In the genomic region with DNA sequence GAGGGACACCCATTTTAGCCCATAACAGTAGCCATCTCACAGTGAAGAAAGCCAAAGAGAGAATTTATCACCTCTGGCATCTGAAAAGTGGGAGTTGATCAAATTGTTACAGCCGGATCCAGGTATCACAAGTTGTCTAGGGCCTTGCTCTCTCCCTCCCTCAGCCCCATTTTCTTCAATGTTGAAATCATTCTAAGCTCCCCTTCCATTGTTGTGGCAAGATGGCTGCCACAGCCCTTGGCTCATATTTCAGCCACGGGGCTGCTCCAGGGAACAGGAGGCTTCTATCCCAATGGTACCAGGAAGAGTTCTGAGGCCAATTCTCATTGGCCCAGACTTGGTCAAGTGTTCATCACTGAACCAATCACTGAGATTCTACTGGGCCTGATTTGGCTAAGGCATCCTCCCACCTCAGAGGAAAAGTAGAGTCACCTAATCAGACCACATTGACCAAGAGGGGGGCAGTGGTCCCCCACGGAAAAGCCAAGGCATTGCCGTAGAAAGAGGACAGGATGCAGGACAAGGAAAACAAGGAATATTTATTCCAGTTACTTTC, we compare ENCODE assay signal across 1 cellular context.
TF ChIP-seq lines count a peak whose summit lies in the region.

No MANE protein-coding gene starts in this region.

TF ChIP-seq in K562, 482 proteins besides CTCF, POLR2A, EP300 and RAD21 (continued from another document and continues in another):
- TF ChIP-seq, protein P1, sequence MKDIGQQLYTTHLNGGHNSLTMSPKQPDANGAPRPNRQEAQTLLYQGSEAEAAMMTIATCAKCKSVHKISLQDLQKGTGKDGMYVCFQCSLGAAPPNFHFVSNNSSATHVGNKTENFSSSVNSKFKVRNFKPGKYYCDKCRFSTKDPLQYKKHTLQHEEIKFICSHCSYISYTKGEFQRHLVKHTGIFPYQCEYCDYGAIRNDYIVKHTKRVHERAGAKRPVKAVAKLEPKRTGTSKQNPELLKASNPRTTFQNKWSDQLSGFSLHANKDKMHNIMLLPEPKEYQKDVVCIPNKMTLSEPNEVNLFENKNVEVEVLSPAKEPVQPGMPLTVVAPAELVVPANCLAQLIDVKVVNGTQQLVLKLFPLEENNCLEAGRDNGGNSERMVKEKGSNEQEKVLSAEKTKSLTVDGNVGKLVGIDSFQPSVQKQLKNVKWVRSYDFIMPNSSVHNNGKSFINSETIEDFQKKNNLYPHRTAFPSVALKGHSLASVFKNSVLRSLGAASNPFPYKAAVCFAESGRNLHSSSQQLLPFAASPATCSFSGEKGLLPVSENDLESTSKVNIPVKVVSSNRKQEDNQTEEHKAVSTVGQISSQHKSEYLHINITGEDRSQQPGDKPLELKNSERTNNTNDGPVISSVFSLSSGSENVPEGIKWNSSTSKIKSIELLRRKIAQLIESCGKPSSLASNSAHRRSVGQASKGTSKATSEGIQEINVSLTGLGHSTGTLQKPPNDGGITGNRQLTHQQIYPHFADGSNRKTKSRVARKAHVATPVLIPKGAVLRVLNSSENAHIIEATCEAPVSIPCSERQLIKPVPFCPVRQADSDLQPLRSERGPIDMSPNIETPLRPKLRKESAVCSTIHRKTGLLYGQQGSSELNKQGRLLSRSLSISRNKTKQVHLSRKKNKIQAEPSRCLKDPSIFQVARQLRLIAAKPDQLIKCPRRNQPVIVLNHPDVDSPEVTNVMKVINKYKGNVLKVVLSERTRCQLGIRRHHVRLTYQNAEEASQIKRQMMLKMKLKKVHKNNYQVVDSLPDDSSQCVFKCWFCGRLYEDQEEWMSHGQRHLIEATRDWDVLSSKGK (CRISPR knock-in tag; IDR thresholded peaks at IDR 0.05) = no peak
- TF ChIP-seq MEF2D (tag; conservative IDR thresholded peaks at IDR 0.05; ENCODE audit: low read depth) = no peak
- TF ChIP-seq POLR2H (tag; IDR thresholded peaks at IDR 0.05; ENCODE audit: low read depth) = peak; percentile 55
- TF ChIP-seq, protein P2, sequence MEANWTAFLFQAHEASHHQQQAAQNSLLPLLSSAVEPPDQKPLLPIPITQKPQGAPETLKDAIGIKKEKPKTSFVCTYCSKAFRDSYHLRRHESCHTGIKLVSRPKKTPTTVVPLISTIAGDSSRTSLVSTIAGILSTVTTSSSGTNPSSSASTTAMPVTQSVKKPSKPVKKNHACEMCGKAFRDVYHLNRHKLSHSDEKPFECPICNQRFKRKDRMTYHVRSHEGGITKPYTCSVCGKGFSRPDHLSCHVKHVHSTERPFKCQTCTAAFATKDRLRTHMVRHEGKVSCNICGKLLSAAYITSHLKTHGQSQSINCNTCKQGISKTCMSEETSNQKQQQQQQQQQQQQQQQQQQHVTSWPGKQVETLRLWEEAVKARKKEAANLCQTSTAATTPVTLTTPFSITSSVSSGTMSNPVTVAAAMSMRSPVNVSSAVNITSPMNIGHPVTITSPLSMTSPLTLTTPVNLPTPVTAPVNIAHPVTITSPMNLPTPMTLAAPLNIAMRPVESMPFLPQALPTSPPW (CRISPR knock-in tag; IDR thresholded peaks at IDR 0.05) = peak; percentile 85
- peak; percentile 97 for TF ChIP-seq NFRKB (IDR thresholded peaks at IDR 0.05; ENCODE audit: low read depth)
- TF ChIP-seq KLF13 (tag; IDR thresholded peaks at IDR 0.05; ENCODE audit: borderline replicate concordance, low read depth) = no peak
- TF ChIP-seq ZSCAN29 (IDR thresholded peaks at IDR 0.05) = no peak
- TF ChIP-seq YY1 (IDR thresholded peaks at IDR 0.05; ENCODE audit: borderline replicate concordance in 1 of 3, control insufficient read depth in 1 of 3, extremely low read depth in 1 of 3, insufficient read depth in 3 of 3, insufficient read length in 1 of 3, insufficient replicate concordance in 2 of 3, low read depth in 1 of 3, low read length in 2 of 3) = peak; percentile 68 to 93 (median 82)
- TF ChIP-seq, protein P3, sequence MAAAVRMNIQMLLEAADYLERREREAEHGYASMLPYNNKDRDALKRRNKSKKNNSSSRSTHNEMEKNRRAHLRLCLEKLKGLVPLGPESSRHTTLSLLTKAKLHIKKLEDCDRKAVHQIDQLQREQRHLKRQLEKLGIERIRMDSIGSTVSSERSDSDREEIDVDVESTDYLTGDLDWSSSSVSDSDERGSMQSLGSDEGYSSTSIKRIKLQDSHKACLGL (CRISPR knock-in tag; IDR thresholded peaks at IDR 0.05; ENCODE audit: borderline replicate concordance, poor library complexity, severe bottlenecking) = no peak
- peak; percentile 40; the same call in 1 of the 2 replicates for TF ChIP-seq DMBX1 (CRISPR knock-in tag; IDR thresholded peaks at IDR 0.05; ENCODE audit: borderline replicate concordance)
- TF ChIP-seq, protein P4, sequence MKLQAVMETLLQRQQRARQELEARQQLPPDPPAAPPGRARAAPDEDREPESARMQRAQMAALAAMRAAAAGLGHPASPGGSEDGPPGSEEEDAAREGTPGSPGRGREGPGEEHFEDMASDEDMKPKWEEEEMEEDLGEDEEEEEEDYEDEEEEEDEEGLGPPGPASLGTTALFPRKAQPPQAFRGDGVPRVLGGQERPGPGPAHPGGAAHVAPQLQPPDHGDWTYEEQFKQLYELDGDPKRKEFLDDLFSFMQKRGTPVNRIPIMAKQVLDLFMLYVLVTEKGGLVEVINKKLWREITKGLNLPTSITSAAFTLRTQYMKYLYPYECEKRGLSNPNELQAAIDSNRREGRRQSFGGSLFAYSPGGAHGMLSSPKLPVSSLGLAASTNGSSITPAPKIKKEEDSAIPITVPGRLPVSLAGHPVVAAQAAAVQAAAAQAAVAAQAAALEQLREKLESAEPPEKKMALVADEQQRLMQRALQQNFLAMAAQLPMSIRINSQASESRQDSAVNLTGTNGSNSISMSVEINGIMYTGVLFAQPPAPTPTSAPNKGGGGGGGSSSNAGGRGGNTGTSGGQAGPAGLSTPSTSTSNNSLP (IDR thresholded peaks at IDR 0.05; ENCODE audit: borderline replicate concordance, low read depth, low read length) = 0 out of 2 replicates have a peak, but pooled peaks have one; percentile 29
- no peak for TF ChIP-seq KAT2B (IDR thresholded peaks at IDR 0.05; ENCODE audit: low read depth, low read length)
- TF ChIP-seq RBM25 (IDR thresholded peaks at IDR 0.05; ENCODE audit: low read depth, low read length, severe bottlenecking) = no peak
- TF ChIP-seq, protein P5, sequence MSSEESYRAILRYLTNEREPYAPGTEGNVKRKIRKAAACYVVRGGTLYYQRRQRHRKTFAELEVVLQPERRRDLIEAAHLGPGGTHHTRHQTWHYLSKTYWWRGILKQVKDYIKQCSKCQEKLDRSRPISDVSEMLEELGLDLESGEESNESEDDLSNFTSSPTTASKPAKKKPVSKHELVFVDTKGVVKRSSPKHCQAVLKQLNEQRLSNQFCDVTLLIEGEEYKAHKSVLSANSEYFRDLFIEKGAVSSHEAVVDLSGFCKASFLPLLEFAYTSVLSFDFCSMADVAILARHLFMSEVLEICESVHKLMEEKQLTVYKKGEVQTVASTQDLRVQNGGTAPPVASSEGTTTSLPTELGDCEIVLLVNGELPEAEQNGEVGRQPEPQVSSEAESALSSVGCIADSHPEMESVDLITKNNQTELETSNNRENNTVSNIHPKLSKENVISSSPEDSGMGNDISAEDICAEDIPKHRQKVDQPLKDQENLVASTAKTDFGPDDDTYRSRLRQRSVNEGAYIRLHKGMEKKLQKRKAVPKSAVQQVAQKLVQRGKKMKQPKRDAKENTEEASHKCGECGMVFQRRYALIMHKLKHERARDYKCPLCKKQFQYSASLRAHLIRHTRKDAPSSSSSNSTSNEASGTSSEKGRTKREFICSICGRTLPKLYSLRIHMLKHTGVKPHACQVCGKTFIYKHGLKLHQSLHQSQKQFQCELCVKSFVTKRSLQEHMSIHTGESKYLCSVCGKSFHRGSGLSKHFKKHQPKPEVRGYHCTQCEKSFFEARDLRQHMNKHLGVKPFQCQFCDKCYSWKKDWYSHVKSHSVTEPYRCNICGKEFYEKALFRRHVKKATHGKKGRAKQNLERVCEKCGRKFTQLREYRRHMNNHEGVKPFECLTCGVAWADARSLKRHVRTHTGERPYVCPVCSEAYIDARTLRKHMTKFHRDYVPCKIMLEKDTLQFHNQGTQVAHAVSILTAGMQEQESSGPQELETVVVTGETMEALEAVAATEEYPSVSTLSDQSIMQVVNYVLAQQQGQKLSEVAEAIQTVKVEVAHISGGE (CRISPR knock-in tag; IDR thresholded peaks at IDR 0.05) = no peak; a peak in 1 of 6 replicates
- TF ChIP-seq ZNF184 (CRISPR knock-in tag; IDR thresholded peaks at IDR 0.05) = no peak
- no peak for TF ChIP-seq CREBBP (IDR thresholded peaks at IDR 0.05; ENCODE audit: low read depth, low read length)
- no peak for TF ChIP-seq XRCC5 (IDR thresholded peaks at IDR 0.05; ENCODE audit: low read depth, low read length)
- TF ChIP-seq SETDB1 (IDR thresholded peaks at IDR 0.05; ENCODE audit: low read length) = no peak
- TF ChIP-seq MAFF (IDR thresholded peaks at IDR 0.05; ENCODE audit: low read length) = no peak
- TF ChIP-seq, protein P6, sequence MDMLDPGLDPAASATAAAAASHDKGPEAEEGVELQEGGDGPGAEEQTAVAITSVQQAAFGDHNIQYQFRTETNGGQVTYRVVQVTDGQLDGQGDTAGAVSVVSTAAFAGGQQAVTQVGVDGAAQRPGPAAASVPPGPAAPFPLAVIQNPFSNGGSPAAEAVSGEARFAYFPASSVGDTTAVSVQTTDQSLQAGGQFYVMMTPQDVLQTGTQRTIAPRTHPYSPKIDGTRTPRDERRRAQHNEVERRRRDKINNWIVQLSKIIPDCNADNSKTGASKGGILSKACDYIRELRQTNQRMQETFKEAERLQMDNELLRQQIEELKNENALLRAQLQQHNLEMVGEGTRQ (CRISPR knock-in tag; IDR thresholded peaks at IDR 0.05) = peak; percentile 75
- no peak for TF ChIP-seq COPS2 (conservative IDR thresholded peaks at IDR 0.05)
- TF ChIP-seq, protein P7, sequence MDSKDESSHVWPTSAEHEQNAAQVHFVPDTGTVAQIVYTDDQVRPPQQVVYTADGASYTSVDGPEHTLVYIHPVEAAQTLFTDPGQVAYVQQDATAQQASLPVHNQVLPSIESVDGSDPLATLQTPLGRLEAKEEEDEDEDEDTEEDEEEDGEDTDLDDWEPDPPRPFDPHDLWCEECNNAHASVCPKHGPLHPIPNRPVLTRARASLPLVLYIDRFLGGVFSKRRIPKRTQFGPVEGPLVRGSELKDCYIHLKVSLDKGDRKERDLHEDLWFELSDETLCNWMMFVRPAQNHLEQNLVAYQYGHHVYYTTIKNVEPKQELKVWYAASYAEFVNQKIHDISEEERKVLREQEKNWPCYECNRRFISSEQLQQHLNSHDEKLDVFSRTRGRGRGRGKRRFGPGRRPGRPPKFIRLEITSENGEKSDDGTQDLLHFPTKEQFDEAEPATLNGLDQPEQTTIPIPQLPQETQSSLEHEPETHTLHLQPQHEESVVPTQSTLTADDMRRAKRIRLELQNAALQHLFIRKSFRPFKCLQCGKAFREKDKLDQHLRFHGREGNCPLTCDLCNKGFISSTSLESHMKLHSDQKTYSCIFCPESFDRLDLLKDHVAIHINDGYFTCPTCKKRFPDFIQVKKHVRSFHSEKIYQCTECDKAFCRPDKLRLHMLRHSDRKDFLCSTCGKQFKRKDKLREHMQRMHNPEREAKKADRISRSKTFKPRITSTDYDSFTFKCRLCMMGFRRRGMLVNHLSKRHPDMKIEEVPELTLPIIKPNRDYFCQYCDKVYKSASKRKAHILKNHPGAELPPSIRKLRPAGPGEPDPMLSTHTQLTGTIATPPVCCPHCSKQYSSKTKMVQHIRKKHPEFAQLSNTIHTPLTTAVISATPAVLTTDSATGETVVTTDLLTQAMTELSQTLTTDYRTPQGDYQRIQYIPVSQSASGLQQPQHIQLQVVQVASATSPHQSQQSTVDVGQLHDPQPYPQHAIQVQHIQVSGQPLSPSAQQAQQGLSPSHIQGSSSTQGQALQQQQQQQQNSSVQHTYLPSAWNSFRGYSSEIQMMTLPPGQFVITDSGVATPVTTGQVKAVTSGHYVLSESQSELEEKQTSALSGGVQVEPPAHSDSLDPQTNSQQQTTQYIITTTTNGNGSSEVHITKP (IDR thresholded peaks at IDR 0.05; ENCODE audit: partially characterized antibody) = peak; percentile 43
- TF ChIP-seq SOX6 (IDR thresholded peaks at IDR 0.05) = peak; percentile 46
- TF ChIP-seq, protein P8, sequence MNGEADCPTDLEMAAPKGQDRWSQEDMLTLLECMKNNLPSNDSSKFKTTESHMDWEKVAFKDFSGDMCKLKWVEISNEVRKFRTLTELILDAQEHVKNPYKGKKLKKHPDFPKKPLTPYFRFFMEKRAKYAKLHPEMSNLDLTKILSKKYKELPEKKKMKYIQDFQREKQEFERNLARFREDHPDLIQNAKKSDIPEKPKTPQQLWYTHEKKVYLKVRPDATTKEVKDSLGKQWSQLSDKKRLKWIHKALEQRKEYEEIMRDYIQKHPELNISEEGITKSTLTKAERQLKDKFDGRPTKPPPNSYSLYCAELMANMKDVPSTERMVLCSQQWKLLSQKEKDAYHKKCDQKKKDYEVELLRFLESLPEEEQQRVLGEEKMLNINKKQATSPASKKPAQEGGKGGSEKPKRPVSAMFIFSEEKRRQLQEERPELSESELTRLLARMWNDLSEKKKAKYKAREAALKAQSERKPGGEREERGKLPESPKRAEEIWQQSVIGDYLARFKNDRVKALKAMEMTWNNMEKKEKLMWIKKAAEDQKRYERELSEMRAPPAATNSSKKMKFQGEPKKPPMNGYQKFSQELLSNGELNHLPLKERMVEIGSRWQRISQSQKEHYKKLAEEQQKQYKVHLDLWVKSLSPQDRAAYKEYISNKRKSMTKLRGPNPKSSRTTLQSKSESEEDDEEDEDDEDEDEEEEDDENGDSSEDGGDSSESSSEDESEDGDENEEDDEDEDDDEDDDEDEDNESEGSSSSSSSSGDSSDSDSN (IDR thresholded peaks at IDR 0.05; ENCODE audit: borderline replicate concordance in 1 of 2, low read depth in 2 of 2, low read length in 2 of 2) = 0 out of 4 replicates have a peak, but pooled peaks of 1 of the 2 experiments have one; percentile 7
- TF ChIP-seq, protein P9, sequence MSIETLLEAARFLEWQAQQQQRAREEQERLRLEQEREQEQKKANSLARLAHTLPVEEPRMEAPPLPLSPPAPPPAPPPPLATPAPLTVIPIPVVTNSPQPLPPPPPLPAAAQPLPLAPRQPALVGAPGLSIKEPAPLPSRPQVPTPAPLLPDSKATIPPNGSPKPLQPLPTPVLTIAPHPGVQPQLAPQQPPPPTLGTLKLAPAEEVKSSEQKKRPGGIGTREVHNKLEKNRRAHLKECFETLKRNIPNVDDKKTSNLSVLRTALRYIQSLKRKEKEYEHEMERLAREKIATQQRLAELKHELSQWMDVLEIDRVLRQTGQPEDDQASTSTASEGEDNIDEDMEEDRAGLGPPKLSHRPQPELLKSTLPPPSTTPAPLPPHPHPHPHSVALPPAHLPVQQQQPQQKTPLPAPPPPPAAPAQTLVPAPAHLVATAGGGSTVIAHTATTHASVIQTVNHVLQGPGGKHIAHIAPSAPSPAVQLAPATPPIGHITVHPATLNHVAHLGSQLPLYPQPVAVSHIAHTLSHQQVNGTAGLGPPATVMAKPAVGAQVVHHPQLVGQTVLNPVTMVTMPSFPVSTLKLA (conservative IDR thresholded peaks at IDR 0.05) = 0 out of 4 replicates have a peak, but pooled peaks of 1 of the 2 experiments have one; percentile 18
- no peak for TF ChIP-seq ZNF143 (CRISPR knock-in tag; IDR thresholded peaks at IDR 0.05)
- TF ChIP-seq RCOR1 (IDR thresholded peaks at IDR 0.05; ENCODE audit: borderline replicate concordance in 1 of 2, low read depth in 2 of 2, low read length in 2 of 2) = peak in 1 of 2 experiments; percentile 33; a peak in 1 of 4 replicates
- TF ChIP-seq POLR2B (IDR thresholded peaks at IDR 0.05; ENCODE audit: low read depth, partially characterized antibody) = peak; percentile 48
- TF ChIP-seq ASH1L (IDR thresholded peaks at IDR 0.05; ENCODE audit: borderline replicate concordance, low read depth, partially characterized antibody) = peak; percentile 57
- TF ChIP-seq GATA2 (CRISPR knock-in tag; IDR thresholded peaks at IDR 0.05) = peak; percentile 25; the same call in 1 of the 2 replicates
- peak; percentile 49 for TF ChIP-seq FOS (IDR thresholded peaks at IDR 0.05; ENCODE audit: extremely low read depth, insufficient read length)
- 0 out of 2 replicates have a peak, but pooled peaks have one; percentile 23 for TF ChIP-seq ZNF766 (CRISPR knock-in tag; conservative IDR thresholded peaks at IDR 0.05)
- no peak for TF ChIP-seq ATF1 (CRISPR knock-in tag; IDR thresholded peaks at IDR 0.05)
- 0 out of 2 replicates have a peak, but pooled peaks have one; percentile 10 for TF ChIP-seq ATF1 (tag; IDR thresholded peaks at IDR 0.05)
